ENCODE assay signal across 15 cellular contexts in the genomic region with DNA sequence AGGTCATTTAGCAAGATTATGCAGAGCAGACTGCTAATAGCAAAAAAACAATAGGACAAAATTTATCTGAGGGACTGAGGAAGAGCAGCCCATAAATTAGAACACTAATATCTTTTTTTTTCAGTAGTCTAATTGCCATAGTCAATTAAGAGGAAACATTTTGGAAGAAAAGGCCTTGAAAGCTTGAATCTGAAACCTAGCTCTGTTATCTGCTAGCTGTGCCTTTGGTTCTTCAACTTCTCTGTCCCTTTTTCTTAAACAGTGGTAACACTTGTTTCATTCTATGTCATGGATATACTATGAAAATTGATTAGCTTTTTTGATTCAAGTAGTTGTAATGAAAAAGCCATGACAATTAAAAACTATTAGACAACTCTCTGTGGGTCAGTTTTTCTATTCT. TPM values are rescaled to one million over a fixed set of nuclear protein-coding genes. Genes with fewer than 3 reads are reported as not detected.
A peak's percentile ranks its signal among the peaks of the same experiment; 100 is the strongest.
DNase-seq lines count a peak whose midpoint lies in the region; ATAC-seq, FAIRE-seq and TF ChIP-seq lines count a peak whose summit lies in the region.
"Had no signal": no experiment of that assay in that cellular context is flagged by ENCODE, and none has a peak within 500 bp of the region (broad histone marks: within the 10 kb centered on the region; RNA-seq: fewer than 3 reads in every experiment).

No MANE protein-coding gene starts in this region.

- no peak for TF ChIP-seq CTCF in CD8-positive, alpha-beta T cell (IDR thresholded peaks at IDR 0.05)
- TF ChIP-seq CTCF in colonic mucosa (IDR thresholded peaks at IDR 0.05) = no peak

- peaks cover 45% of the 10 kb centered on the region for H3K4me1 ChIP-seq in CD8-positive, alpha-beta T cell (ENCODE audit: insufficient read depth, low read length)
- no peaks in the 10 kb centered on the region for H3K4me1 ChIP-seq in colonic mucosa
- H3K4me1 ChIP-seq in small intestine (ENCODE audit: control insufficient read depth in 2 of 2, insufficient read depth in 1 of 2, low read depth in 1 of 2, low read length in 1 of 2) = peaks cover 0 to 4% of the 10 kb centered on the region in 2 donors

- ATAC-seq in CD8-positive, alpha-beta T cell = no peak
- ATAC-seq in naive B cell (ENCODE audit: low read depth in 2 of 2) = no peak
- no peak for ATAC-seq in GM18511 (IDR thresholded peaks at IDR 0.05; ENCODE audit: unreplicated experiment)
- ATAC-seq: heart left ventricle, sciatic nerve had no signal

- H3K27me3 Mint-ChIP-seq in CD8-positive, alpha-beta T cell (ENCODE audit: low read depth) = no peaks in the 10 kb centered on the region
- H3K27me3 Mint-ChIP-seq in IgD-negative memory B cell (no peaks in the 10 kb centered on the region), naive B cell (no peaks in the 10 kb centered on the region)
- no peaks in the 10 kb centered on the region for H3K27me3 Mint-ChIP-seq in activated naive CD8-positive, alpha-beta T cell

- no peak overlapping the region for H3K4me3 ChIP-seq in CD8-positive, alpha-beta T cell (ENCODE audit: low read depth, low read length)
- H3K4me3 ChIP-seq in colonic mucosa (no peak overlapping the region), small intestine (ENCODE audit: low read depth in 1 of 2, low read length in 2 of 2) (no peak overlapping the region)

- intact Hi-C loops in CD8-positive, alpha-beta T cell (cut with DNase I, micrococcal nuclease) = loop anchor here (5.0 to 10.0 kb wide), 7 partner anchors 64 to 1634 kb away; a partner anchor contains a TSS
- intact Hi-C loops in colonic mucosa (cut with DNase I) = no loop called here

- no peak overlapping the region for H3K27ac ChIP-seq in CD8-positive, alpha-beta T cell (ENCODE audit: low read depth, low read length)
- H3K27ac ChIP-seq in colonic mucosa (no peak overlapping the region), small intestine (ENCODE audit: low read depth in 1 of 2, low read length in 1 of 2) (no peak overlapping the region)

- no peaks in the 10 kb centered on the region for H3K9me3 Mint-ChIP-seq in CD8-positive, alpha-beta T cell
- no peaks in the 10 kb centered on the region for H3K9me3 Mint-ChIP-seq in IgD-negative memory B cell
- no peaks in the 10 kb centered on the region for H3K9me3 Mint-ChIP-seq in activated naive CD8-positive, alpha-beta T cell (ENCODE audit: low read depth)
- H3K9me3 Mint-ChIP-seq in naive B cell = no peaks in the 10 kb centered on the region

- H3K27me3 ChIP-seq in CD8-positive, alpha-beta T cell (ENCODE audit: insufficient read depth, low read length) = no peaks in the 10 kb centered on the region
- H3K27me3 ChIP-seq in colonic mucosa (no peaks in the 10 kb centered on the region), small intestine (ENCODE audit: control insufficient read depth in 2 of 2, insufficient read depth in 2 of 2, low read length in 2 of 2) (no peaks in the 10 kb centered on the region)
- H3K27me3 ChIP-seq: dorsolateral prefrontal cortex, heart left ventricle had no signal

- no peak for FAIRE-seq in small intestine (lab: Jason Lieb, UNC)
- FAIRE-seq: HTR-8/SVneo, TTC549 had no signal

- CTCF ChIA-PET in CD8-positive, alpha-beta T cell (lab: Charles Lee) = no interaction called here

- DNase-seq in CD8-positive, alpha-beta T cell = no peak
- DNase-seq in naive B cell (no peak), colonic mucosa (no peak), small intestine (no peak), UCSD-AML1 (lab: John Stamatoyannopoulos, UW; ENCODE audit: unreplicated experiment) (no peak)
- DNase-seq: activated gamma-delta T cell treated with Interleukin-2 at 50 U/mL for 16 hours, dorsolateral prefrontal cortex, heart left ventricle, NCI-H1694 had no signal

- no peaks in the 10 kb centered on the region for H3K9me3 ChIP-seq in CD8-positive, alpha-beta T cell (ENCODE audit: low read length)
- H3K9me3 ChIP-seq in colonic mucosa (no peaks in the 10 kb centered on the region), small intestine (ENCODE audit: control insufficient read depth, low read depth) (no peaks in the 10 kb centered on the region)
- H3K9me3 ChIP-seq: heart left ventricle had no signal

- no peak overlapping the region for H3K9ac ChIP-seq in colonic mucosa (ENCODE audit: low read depth in 2 of 2, low read length in 2 of 2)

- peaks cover 30% of the 10 kb centered on the region for H3K36me3 Mint-ChIP-seq in CD8-positive, alpha-beta T cell
- H3K36me3 Mint-ChIP-seq in IgD-negative memory B cell (peaks cover 9% of the 10 kb centered on the region), naive B cell (peaks cover 0 to 5% of the 10 kb centered on the region in 2 donors)
- H3K36me3 Mint-ChIP-seq in activated naive CD8-positive, alpha-beta T cell = peaks cover 4% of the 10 kb centered on the region

- peak overlapping the region; percentile 96 for H3K4me3 Mint-ChIP-seq in CD8-positive, alpha-beta T cell
- H3K4me3 Mint-ChIP-seq in IgD-negative memory B cell = peak overlapping the region; percentile 92 to 96 (median 96)
- peak overlapping the region; percentile 100 for H3K4me3 Mint-ChIP-seq in activated naive CD8-positive, alpha-beta T cell
- peak overlapping the region; percentile 52 to 97 (median 95) for H3K4me3 Mint-ChIP-seq in naive B cell

- no peaks in the 10 kb centered on the region for H3K36me3 ChIP-seq in CD8-positive, alpha-beta T cell (ENCODE audit: insufficient read depth, low read length)
- H3K36me3 ChIP-seq in colonic mucosa = no peaks in the 10 kb centered on the region
- H3K36me3 ChIP-seq in small intestine (ENCODE audit: control insufficient read depth in 2 of 2, insufficient read depth in 2 of 2, low read length in 2 of 2) = no peaks in the 10 kb centered on the region
- H3K36me3 ChIP-seq: heart left ventricle had no signal

- POLR2A ChIA-PET in CD8-positive, alpha-beta T cell (lab: Charles Lee) = interaction anchor here (0.6 kb wide), 1 partner anchor 16 kb away, joined by 4 read pairs; no protein-coding TSS in a partner anchor

- peak overlapping the region; percentile 98 for H3K27ac Mint-ChIP-seq in CD8-positive, alpha-beta T cell
- H3K27ac Mint-ChIP-seq in IgD-negative memory B cell (peak overlapping the region in 1 of 3 donors; percentile 62), naive B cell (peak overlapping the region; percentile 13 to 95 (median 60))
- peak overlapping the region; percentile 61 for H3K27ac Mint-ChIP-seq in activated naive CD8-positive, alpha-beta T cell

- H3K4me1 Mint-ChIP-seq in CD8-positive, alpha-beta T cell (ENCODE audit: low read depth) = peaks cover 54% of the 10 kb centered on the region
- peaks cover 27 to 44% (median 42%) of the 10 kb centered on the region in 3 donors for H3K4me1 Mint-ChIP-seq in IgD-negative memory B cell
- H3K4me1 Mint-ChIP-seq in activated naive CD8-positive, alpha-beta T cell (ENCODE audit: low read depth) = peaks cover 57% of the 10 kb centered on the region
- peaks cover 48 to 66% (median 48%) of the 10 kb centered on the region in 3 donors for H3K4me1 Mint-ChIP-seq in naive B cell

RNA-seq across cellular contexts. Expression of a gene that starts 1.7 kb away (rescaled TPM):
- 10 to 100 TPM; 26.7 to 28.0 TPM for total RNA-seq in CD8-positive, alpha-beta T cell
- polyA plus RNA-seq in IgD-negative memory B cell (12.6 TPM), naive B cell (ENCODE audit: low read depth in 6 of 6) (10 to 100 TPM; 11.2 to 21.2 (median 16.9) TPM), small intestine (1 to 10 TPM; 3.5 to 9.6 (median 5.1) TPM)
- total RNA-seq in colonic mucosa = 10 to 100 TPM; 13.9 to 20.3 TPM

RNA-seq across cellular contexts. Expression of a gene that starts 19.4 kb away (rescaled TPM):
- 1 to 10 TPM in 1 of 2 experiments, under 1 TPM in 1; 0.57 to 2.0 TPM for total RNA-seq in CD8-positive, alpha-beta T cell
- not detected for polyA plus RNA-seq in IgD-negative memory B cell
- polyA plus RNA-seq in naive B cell (ENCODE audit: low read depth in 6 of 6) = under 1 TPM in 5 of 6 donors, not detected in 1; 0.22 to 0.92 (median 0.44) TPM
- 100 to 1,000 TPM; 252 to 418 TPM for total RNA-seq in colonic mucosa
- polyA plus RNA-seq in small intestine = 100 to 1,000 TPM in 2 of 3 donors, 10 to 100 TPM in 1; 63.0 to 298 (median 279) TPM

Comparison
In these comparisons a context has a peak if more than half of its experiments do, and no peak if none do; other contexts are left out.
1. RNA of a gene that starts 19.4 kb away (polyA plus RNA-seq): 63.0 to 298 TPM in small intestine; 0.22 to 0.92 TPM in naive B cell and not detected in IgD-negative memory B cell (single experiment); every median in the first group is over 10 times any median in the second.
2. Peak in every context shown above with its lines, with median percentiles within 50 percentile points of each other: H3K4me3 Mint-ChIP-seq.